ENCODE assay signal across 1 cellular context in the genomic region with DNA sequence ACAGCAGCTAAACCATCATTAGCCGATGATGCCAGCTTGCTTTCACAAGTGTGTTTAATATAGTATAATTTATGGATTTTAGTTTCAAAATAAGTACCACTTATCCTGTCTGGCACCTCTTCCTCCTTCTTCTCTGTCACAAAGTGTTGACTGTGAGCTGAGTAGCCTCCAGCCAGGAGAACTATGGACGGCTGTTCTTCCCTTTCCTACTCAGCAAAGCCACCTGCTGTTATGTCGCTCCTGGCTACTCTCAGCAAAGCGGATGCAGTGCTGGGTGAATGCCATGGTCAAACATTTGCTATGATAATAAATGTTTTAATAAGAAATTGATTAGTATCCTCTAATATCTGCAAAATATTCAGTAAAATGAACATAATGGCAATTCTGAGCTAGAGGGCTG.
TF ChIP-seq lines count a peak whose summit lies in the region.

No MANE protein-coding gene starts in this region.

TF ChIP-seq in WTC11, 78 proteins besides CTCF, POLR2A, EP300 and RAD21 (continued from another document):
- TF ChIP-seq ESRRA (CRISPR knock-in tag; IDR thresholded peaks at IDR 0.05; ENCODE audit: borderline replicate concordance) (no peak), NR3C1 (CRISPR knock-in tag; conservative IDR thresholded peaks at IDR 0.05; ENCODE audit: low read depth) (no peak), ZBTB21 (CRISPR knock-in tag; IDR thresholded peaks at IDR 0.05; ENCODE audit: borderline replicate concordance) (no peak), FOXK1 (CRISPR knock-in tag; IDR thresholded peaks at IDR 0.05) (no peak), GTF2I (CRISPR knock-in tag; conservative IDR thresholded peaks at IDR 0.05) (no peak), NR2C2 (CRISPR knock-in tag; IDR thresholded peaks at IDR 0.05) (no peak), ZNF232 (CRISPR knock-in tag; IDR thresholded peaks at IDR 0.05) (no peak), JAZF1 (CRISPR knock-in tag; IDR thresholded peaks at IDR 0.05) (no peak)
- TF ChIP-seq, protein P1, sequence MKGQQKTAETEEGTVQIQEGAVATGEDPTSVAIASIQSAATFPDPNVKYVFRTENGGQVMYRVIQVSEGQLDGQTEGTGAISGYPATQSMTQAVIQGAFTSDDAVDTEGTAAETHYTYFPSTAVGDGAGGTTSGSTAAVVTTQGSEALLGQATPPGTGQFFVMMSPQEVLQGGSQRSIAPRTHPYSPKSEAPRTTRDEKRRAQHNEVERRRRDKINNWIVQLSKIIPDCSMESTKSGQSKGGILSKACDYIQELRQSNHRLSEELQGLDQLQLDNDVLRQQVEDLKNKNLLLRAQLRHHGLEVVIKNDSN (CRISPR knock-in tag; IDR thresholded peaks at IDR 0.05) = no peak
- TF ChIP-seq, protein P2, sequence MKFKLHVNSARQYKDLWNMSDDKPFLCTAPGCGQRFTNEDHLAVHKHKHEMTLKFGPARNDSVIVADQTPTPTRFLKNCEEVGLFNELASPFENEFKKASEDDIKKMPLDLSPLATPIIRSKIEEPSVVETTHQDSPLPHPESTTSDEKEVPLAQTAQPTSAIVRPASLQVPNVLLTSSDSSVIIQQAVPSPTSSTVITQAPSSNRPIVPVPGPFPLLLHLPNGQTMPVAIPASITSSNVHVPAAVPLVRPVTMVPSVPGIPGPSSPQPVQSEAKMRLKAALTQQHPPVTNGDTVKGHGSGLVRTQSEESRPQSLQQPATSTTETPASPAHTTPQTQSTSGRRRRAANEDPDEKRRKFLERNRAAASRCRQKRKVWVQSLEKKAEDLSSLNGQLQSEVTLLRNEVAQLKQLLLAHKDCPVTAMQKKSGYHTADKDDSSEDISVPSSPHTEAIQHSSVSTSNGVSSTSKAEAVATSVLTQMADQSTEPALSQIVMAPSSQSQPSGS (CRISPR knock-in tag; IDR thresholded peaks at IDR 0.05; ENCODE audit: borderline replicate concordance, low read depth) = no peak
- TF ChIP-seq, protein P3, sequence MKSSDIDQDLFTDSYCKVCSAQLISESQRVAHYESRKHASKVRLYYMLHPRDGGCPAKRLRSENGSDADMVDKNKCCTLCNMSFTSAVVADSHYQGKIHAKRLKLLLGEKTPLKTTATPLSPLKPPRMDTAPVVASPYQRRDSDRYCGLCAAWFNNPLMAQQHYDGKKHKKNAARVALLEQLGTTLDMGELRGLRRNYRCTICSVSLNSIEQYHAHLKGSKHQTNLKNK (CRISPR knock-in tag; IDR thresholded peaks at IDR 0.05) = no peak
